1 cellular context compared by ENCODE assay signal in the genomic region with DNA sequence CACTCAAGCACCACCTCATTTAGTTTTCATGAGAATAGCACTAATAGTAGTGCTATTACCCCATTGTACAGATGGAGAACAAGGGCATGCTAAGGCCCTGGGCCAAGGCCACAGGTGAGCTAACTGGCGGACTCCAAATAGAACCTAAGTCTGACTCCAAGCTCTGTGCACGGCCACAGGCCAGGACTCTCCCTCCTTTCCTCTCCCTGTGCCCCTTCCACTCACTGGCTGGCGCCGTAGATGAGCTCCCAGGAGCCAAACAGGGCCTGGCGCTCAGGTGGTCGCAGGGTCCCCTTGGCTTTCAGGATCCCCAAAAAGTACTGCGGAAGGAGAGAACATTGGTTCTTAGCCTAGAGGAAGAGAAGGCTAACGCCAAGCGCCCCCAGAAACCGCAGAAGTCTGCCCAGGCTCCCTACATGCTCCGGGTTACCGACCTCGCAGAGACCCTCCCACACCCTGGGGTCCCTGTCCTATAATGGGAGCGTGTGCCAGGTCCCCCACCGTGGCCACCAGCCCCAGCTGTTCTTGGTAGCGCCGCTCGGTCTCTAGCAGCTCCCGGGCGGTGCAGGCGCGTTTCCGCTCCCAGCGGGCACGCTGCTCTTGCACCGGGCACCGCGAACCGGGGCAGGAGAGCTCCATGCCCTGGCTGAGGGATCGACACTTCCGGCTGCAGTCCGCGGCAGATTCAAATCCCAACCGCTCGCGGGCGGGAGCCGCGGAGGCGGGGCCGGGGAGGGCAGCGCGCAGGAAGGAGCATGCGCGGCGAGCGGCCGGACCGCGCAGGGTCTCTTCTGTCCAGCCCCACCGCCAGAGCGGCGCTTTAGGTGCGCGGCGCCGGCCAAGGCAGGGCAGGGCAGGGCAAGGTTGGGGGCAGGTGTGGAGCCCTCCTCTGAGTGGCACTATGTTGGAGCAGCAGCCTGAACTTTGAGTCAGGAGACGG.
TF ChIP-seq lines count a peak whose summit lies in the region.

A gene with protein sequence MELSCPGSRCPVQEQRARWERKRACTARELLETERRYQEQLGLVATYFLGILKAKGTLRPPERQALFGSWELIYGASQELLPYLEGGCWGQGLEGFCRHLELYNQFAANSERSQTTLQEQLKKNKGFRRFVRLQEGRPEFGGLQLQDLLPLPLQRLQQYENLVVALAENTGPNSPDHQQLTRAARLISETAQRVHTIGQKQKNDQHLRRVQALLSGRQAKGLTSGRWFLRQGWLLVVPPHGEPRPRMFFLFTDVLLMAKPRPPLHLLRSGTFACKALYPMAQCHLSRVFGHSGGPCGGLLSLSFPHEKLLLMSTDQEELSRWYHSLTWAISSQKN (minus strand): TSS at position 665 of the 940 bp plus-strand sequence. CDS start 26 bp downstream, at position 639.

TF ChIP-seq in GM12878, 131 proteins besides CTCF, POLR2A, EP300 and RAD21 (continued from another document and continues in another):
- TF ChIP-seq, protein P1, sequence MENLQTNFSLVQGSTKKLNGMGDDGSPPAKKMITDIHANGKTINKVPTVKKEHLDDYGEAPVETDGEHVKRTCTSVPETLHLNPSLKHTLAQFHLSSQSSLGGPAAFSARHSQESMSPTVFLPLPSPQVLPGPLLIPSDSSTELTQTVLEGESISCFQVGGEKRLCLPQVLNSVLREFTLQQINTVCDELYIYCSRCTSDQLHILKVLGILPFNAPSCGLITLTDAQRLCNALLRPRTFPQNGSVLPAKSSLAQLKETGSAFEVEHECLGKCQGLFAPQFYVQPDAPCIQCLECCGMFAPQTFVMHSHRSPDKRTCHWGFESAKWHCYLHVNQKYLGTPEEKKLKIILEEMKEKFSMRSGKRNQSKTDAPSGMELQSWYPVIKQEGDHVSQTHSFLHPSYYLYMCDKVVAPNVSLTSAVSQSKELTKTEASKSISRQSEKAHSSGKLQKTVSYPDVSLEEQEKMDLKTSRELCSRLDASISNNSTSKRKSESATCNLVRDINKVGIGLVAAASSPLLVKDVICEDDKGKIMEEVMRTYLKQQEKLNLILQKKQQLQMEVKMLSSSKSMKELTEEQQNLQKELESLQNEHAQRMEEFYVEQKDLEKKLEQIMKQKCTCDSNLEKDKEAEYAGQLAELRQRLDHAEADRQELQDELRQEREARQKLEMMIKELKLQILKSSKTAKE (IDR thresholded peaks at IDR 0.05; ENCODE audit: low read depth, poor library complexity, severe bottlenecking) = no peak
- TF ChIP-seq RELB (IDR thresholded peaks at IDR 0.05; ENCODE audit: low read depth) (no peak), ZNF384 (IDR thresholded peaks at IDR 0.05; ENCODE audit: borderline replicate concordance, low read depth, low read length) (no peak), SMARCA5 (IDR thresholded peaks at IDR 0.05) (no peak), IRF3 (IDR thresholded peaks at IDR 0.05) (no peak), RB1 (IDR thresholded peaks at IDR 0.05; ENCODE audit: borderline replicate concordance) (peak; percentile 63), ELK1 (IDR thresholded peaks at IDR 0.05; ENCODE audit: low read depth, low read length) (peak; percentile 83), MYB (IDR thresholded peaks at IDR 0.05; ENCODE audit: borderline replicate concordance, low read depth, low read length) (no peak), BCL3 (IDR thresholded peaks at IDR 0.05; ENCODE audit: borderline replicate concordance, insufficient read depth, low read depth, low read length, poor library complexity, severe bottlenecking) (no peak), SMC3 (IDR thresholded peaks at IDR 0.05; ENCODE audit: borderline replicate concordance, low read length) (no peak), MEF2B (IDR thresholded peaks at IDR 0.05; ENCODE audit: partially characterized antibody, poor library complexity, severe bottlenecking) (no peak), TCF12 (IDR thresholded peaks at IDR 0.05; ENCODE audit: low read depth, low read length) (peak; percentile 51; the same call in 1 of the 2 replicates), GATAD2B (conservative IDR thresholded peaks at IDR 0.05; ENCODE audit: low read depth) (peak; percentile 93), IRF4 (IDR thresholded peaks at IDR 0.05; ENCODE audit: low read depth, low read length) (no peak), CHD2 (IDR thresholded peaks at IDR 0.05; ENCODE audit: borderline replicate concordance, low read depth, low read length) (peak; percentile 42; the same call in 1 of the 2 replicates), PKNOX1 (IDR thresholded peaks at IDR 0.05) (no peak), KDM1A (IDR thresholded peaks at IDR 0.05; ENCODE audit: borderline replicate concordance) (no peak)
- TF ChIP-seq, protein P2, sequence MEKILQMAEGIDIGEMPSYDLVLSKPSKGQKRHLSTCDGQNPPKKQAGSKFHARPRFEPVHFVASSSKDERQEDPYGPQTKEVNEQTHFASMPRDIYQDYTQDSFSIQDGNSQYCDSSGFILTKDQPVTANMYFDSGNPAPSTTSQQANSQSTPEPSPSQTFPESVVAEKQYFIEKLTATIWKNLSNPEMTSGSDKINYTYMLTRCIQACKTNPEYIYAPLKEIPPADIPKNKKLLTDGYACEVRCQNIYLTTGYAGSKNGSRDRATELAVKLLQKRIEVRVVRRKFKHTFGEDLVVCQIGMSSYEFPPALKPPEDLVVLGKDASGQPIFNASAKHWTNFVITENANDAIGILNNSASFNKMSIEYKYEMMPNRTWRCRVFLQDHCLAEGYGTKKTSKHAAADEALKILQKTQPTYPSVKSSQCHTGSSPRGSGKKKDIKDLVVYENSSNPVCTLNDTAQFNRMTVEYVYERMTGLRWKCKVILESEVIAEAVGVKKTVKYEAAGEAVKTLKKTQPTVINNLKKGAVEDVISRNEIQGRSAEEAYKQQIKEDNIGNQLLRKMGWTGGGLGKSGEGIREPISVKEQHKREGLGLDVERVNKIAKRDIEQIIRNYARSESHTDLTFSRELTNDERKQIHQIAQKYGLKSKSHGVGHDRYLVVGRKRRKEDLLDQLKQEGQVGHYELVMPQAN (conservative IDR thresholded peaks at IDR 0.05) = peak; percentile 96
- TF ChIP-seq, protein P3, sequence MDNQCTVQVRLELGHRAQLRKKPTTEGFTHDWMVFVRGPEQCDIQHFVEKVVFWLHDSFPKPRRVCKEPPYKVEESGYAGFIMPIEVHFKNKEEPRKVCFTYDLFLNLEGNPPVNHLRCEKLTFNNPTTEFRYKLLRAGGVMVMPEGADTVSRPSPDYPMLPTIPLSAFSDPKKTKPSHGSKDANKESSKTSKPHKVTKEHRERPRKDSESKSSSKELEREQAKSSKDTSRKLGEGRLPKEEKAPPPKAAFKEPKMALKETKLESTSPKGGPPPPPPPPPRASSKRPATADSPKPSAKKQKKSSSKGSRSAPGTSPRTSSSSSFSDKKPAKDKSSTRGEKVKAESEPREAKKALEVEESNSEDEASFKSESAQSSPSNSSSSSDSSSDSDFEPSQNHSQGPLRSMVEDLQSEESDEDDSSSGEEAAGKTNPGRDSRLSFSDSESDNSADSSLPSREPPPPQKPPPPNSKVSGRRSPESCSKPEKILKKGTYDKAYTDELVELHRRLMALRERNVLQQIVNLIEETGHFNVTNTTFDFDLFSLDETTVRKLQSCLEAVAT (IDR thresholded peaks at IDR 0.05) = no peak
- TF ChIP-seq, protein P4, sequence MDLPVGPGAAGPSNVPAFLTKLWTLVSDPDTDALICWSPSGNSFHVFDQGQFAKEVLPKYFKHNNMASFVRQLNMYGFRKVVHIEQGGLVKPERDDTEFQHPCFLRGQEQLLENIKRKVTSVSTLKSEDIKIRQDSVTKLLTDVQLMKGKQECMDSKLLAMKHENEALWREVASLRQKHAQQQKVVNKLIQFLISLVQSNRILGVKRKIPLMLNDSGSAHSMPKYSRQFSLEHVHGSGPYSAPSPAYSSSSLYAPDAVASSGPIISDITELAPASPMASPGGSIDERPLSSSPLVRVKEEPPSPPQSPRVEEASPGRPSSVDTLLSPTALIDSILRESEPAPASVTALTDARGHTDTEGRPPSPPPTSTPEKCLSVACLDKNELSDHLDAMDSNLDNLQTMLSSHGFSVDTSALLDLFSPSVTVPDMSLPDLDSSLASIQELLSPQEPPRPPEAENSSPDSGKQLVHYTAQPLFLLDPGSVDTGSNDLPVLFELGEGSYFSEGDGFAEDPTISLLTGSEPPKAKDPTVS (IDR thresholded peaks at IDR 0.05; ENCODE audit: low read depth, low read length) = no peak
- TF ChIP-seq, protein P5, sequence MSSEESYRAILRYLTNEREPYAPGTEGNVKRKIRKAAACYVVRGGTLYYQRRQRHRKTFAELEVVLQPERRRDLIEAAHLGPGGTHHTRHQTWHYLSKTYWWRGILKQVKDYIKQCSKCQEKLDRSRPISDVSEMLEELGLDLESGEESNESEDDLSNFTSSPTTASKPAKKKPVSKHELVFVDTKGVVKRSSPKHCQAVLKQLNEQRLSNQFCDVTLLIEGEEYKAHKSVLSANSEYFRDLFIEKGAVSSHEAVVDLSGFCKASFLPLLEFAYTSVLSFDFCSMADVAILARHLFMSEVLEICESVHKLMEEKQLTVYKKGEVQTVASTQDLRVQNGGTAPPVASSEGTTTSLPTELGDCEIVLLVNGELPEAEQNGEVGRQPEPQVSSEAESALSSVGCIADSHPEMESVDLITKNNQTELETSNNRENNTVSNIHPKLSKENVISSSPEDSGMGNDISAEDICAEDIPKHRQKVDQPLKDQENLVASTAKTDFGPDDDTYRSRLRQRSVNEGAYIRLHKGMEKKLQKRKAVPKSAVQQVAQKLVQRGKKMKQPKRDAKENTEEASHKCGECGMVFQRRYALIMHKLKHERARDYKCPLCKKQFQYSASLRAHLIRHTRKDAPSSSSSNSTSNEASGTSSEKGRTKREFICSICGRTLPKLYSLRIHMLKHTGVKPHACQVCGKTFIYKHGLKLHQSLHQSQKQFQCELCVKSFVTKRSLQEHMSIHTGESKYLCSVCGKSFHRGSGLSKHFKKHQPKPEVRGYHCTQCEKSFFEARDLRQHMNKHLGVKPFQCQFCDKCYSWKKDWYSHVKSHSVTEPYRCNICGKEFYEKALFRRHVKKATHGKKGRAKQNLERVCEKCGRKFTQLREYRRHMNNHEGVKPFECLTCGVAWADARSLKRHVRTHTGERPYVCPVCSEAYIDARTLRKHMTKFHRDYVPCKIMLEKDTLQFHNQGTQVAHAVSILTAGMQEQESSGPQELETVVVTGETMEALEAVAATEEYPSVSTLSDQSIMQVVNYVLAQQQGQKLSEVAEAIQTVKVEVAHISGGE (CRISPR knock-in tag; IDR thresholded peaks at IDR 0.05) = no peak
- TF ChIP-seq, protein P6, sequence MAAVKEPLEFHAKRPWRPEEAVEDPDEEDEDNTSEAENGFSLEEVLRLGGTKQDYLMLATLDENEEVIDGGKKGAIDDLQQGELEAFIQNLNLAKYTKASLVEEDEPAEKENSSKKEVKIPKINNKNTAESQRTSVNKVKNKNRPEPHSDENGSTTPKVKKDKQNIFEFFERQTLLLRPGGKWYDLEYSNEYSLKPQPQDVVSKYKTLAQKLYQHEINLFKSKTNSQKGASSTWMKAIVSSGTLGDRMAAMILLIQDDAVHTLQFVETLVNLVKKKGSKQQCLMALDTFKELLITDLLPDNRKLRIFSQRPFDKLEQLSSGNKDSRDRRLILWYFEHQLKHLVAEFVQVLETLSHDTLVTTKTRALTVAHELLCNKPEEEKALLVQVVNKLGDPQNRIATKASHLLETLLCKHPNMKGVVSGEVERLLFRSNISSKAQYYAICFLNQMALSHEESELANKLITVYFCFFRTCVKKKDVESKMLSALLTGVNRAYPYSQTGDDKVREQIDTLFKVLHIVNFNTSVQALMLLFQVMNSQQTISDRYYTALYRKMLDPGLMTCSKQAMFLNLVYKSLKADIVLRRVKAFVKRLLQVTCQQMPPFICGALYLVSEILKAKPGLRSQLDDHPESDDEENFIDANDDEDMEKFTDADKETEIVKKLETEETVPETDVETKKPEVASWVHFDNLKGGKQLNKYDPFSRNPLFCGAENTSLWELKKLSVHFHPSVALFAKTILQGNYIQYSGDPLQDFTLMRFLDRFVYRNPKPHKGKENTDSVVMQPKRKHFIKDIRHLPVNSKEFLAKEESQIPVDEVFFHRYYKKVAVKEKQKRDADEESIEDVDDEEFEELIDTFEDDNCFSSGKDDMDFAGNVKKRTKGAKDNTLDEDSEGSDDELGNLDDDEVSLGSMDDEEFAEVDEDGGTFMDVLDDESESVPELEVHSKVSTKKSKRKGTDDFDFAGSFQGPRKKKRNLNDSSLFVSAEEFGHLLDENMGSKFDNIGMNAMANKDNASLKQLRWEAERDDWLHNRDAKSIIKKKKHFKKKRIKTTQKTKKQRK (IDR thresholded peaks at IDR 0.05; ENCODE audit: low read depth, low read length) = no peak
